Comparison of ENCODE assay signal across 24 cellular contexts in genomic region chr3:120057029-120057428, GRCh38.
"Had no signal": no experiment of that assay in that cellular context is flagged by ENCODE, and none has a peak within 500 bp of the region (broad histone marks: within the 10 kb centered on the region; RNA-seq: fewer than 3 reads in every experiment).

No MANE protein-coding gene starts in this region.

- H3K4me1 ChIP-seq: parathyroid adenoma had no signal

- H3K9me3 ChIP-seq: ovary, psoas muscle, right lobe of liver, sigmoid colon, stomach, thoracic aorta, thyroid gland, tibial nerve, upper lobe of right lung, uterus had no signal

- ATAC-seq: natural killer cell; psoas muscle; right cardiac atrium; right lobe of liver; stimulated activated effector memory CD8-positive, alpha-beta T cell treated with anti-CD3 and anti-CD28 coated beads, Interleukin-12 subunit alpha, Interleukin-12 subunit beta, amount 100 ng/mL, for 72 hours; stimulated activated naive B cell treated with anti-CD40 and anti-IgM and Interleukin-4, amounts not matched to agents 10 μg/mL and 1 μg/mL and 100 μg/mL, for 72 hours; upper lobe of right lung had no signal

- H3K27ac ChIP-seq: neural progenitor cell, ovary, parathyroid adenoma, psoas muscle, right lobe of liver, sigmoid colon, stomach, thoracic aorta, thyroid gland, tibial nerve, upper lobe of right lung, uterus had no signal

- H3K9ac ChIP-seq: neural progenitor cell, parathyroid adenoma had no signal

- H3K4me3 ChIP-seq: neural progenitor cell, ovary, psoas muscle, right lobe of liver, sigmoid colon, stomach, thoracic aorta, thyroid gland, tibial nerve, upper lobe of right lung, uterus had no signal

- DNase-seq: natural killer cell; occipital lobe; ovary; posterior cingulate gyrus; psoas muscle; right cardiac atrium; right lobe of liver; sigmoid colon; small intestine; stimulated activated CD4-positive, alpha-beta T cell treated with anti-CD3 and anti-CD28 coated beads, Interleukin-15, amount 100 ng/mL, for 24 hours; stimulated activated CD4-positive, alpha-beta T cell treated with anti-CD3 and anti-CD28 coated beads, Interleukin-2, amount 100 ng/mL, for 24 hours; stimulated activated CD4-positive, alpha-beta T cell treated with anti-CD3 and anti-CD28 coated beads, Interleukin-2, amount 100 ng/mL, for 48 hours; stimulated activated CD4-positive, alpha-beta T cell treated with anti-CD3 and anti-CD28 coated beads, Interleukin-4, amount 100 ng/mL, for 24 hours; stimulated activated naive B cell treated with anti-CD40 and anti-IgM and Interleukin-4, amounts not matched to agents 10 μg/mL and 1 μg/mL and 100 μg/mL, for 72 hours; stimulated activated naive CD4-positive, alpha-beta T cell treated with Interleukin-2 at 50 U/mL for 16 hours; stomach; thyroid gland; upper lobe of right lung; uterus had no signal

- H3K36me3 ChIP-seq: neural progenitor cell, ovary, right lobe of liver, sigmoid colon, stomach, thoracic aorta, thyroid gland, tibial nerve, upper lobe of right lung, uterus had no signal
